Comparison of ENCODE assay signal across 11 cellular contexts in genomic region chr22:40485813-40486610, GRCh38.
DNase-seq lines count a peak whose midpoint lies in the region; ATAC-seq and TF ChIP-seq lines count a peak whose summit lies in the region.
"Had no signal": no experiment of that assay in that cellular context is flagged by ENCODE, and none has a peak within 500 bp of the region (broad histone marks: within the 10 kb centered on the region; RNA-seq: fewer than 3 reads in every experiment).

No MANE protein-coding gene starts in this region.

- no peaks in the 10 kb centered on the region for H3K36me3 ChIP-seq in gastroesophageal sphincter

- peak; percentile 69 for ATAC-seq in esophagus mucosa
- no peak for ATAC-seq in HG02852 (IDR thresholded peaks at IDR 0.05; ENCODE audit: unreplicated experiment)
- ATAC-seq in gastroesophageal sphincter: no peak

- no peaks in the 10 kb centered on the region for H3K36me3 Mint-ChIP-seq in osteocyte (ENCODE audit: unreplicated experiment)

- no peak overlapping the region for H3K4me3 ChIP-seq in gastroesophageal sphincter
- H3K4me3 ChIP-seq: lung had no signal

- H3K4me3 Mint-ChIP-seq in osteocyte (ENCODE audit: unreplicated experiment): no peak overlapping the region

- H3K4me1 Mint-ChIP-seq in osteocyte (ENCODE audit: unreplicated experiment): peaks cover 51% of the 10 kb centered on the region

- TF ChIP-seq POLR2A in gastroesophageal sphincter (IDR thresholded peaks at IDR 0.05): no peak

- H3K27me3 Mint-ChIP-seq in osteocyte (ENCODE audit: unreplicated experiment): no peaks in the 10 kb centered on the region

- no peak for TF ChIP-seq EP300 in gastroesophageal sphincter (IDR thresholded peaks at IDR 0.05)

- WGBS in gastroesophageal sphincter (ENCODE audit: low coverage in 1 of 2), 2 donors: 59 to 72% methylated on average over 7 to 8 of the region's 11 CpGs

- peak overlapping the region; percentile 91 for H3K27ac Mint-ChIP-seq in osteocyte (ENCODE audit: unreplicated experiment)

- DNase-seq in D341Med (ENCODE audit: low spot score): peak; percentile 46
- DNase-seq in NOMO-1 treated with dmso at 0.1 percent for 144 hours (lab: John Stamatoyannopoulos, UW; ENCODE audit: unreplicated experiment): peak; percentile 8
- DNase-seq in osteocyte (ENCODE audit: extremely low spot score, unreplicated experiment): no peak
- no peak for DNase-seq in retina
- no peak for DNase-seq in kidney glomerular epithelial cell (lab: John Stamatoyannopoulos, UW)
- DNase-seq: aorta, DMS153 had no signal

- H3K27me3 ChIP-seq in gastroesophageal sphincter: no peaks in the 10 kb centered on the region

- no peaks in the 10 kb centered on the region for H3K9me3 ChIP-seq in gastroesophageal sphincter

- no peaks in the 10 kb centered on the region for H3K9me3 Mint-ChIP-seq in osteocyte (ENCODE audit: unreplicated experiment)

- peaks cover 0 to 37% (median 13%) of the 10 kb centered on the region in 3 donors for H3K4me1 ChIP-seq in gastroesophageal sphincter

- H3K27ac ChIP-seq in gastroesophageal sphincter: peak overlapping the region in 1 of 4 donors; percentile 24

- TF ChIP-seq CTCF in osteocyte (IDR thresholded peaks at IDR 0.05) (no peak), gastroesophageal sphincter (IDR thresholded peaks at IDR 0.05) (no peak)

Comparison
In these comparisons a context has a peak if more than half of its experiments do, and no peak if none do; other contexts are left out.
1. DNase-seq: peak in D341Med (single experiment) and NOMO-1 treated with dmso at 0.1 percent for 144 hours (single experiment); none in osteocyte (single experiment), retina (single experiment) and kidney glomerular epithelial cell (single experiment).